ENCODE assay signal across 24 cellular contexts in the genomic region with DNA sequence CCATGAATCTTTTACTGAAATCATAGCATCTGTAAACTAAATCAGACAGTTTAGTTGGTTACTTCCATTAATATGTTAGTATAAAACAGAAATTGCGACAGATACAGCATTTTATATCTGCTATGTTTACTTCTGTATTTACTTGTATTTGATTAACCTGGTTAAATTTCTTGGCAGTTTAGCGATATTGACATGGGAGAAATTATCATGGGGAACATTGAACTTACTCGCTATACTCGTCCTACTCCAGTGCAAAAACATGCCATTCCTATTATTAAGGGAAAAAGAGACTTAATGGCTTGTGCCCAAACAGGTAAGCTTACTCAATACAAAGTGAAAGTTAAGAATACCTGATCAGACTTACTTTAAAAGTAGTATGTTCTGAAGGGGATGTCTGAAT. TPM values are rescaled to one million over a fixed set of nuclear protein-coding genes. Genes with fewer than 3 reads are reported as not detected.
DNase-seq lines count a peak whose midpoint lies in the region; ATAC-seq lines count a peak whose summit lies in the region.
"Had no signal": no experiment of that assay in that cellular context is flagged by ENCODE, and none has a peak within 500 bp of the region (broad histone marks: within the 10 kb centered on the region; RNA-seq: fewer than 3 reads in every experiment).

No MANE protein-coding gene starts in this region.

- peak; percentile 79 for ATAC-seq in left lobe of liver
- ATAC-seq in HG02678 (IDR thresholded peaks at IDR 0.05; ENCODE audit: unreplicated experiment), result no peak
- ATAC-seq: A549; CD8-positive, alpha-beta T cell had no signal

- no peak for DNase-seq in left lobe of liver (ENCODE audit: low spot score)
- DNase-seq: 8988T; ACHN; AML-193; BE2C; C1 segment of cervical spinal cord; Caco-2; Calu3; CD4-positive, alpha-beta memory T cell; CD4-positive, alpha-beta T cell; CD4-positive, CD25-positive, alpha-beta regulatory T cell; CD8-positive, alpha-beta memory T cell; CD8-positive, alpha-beta T cell; COR-L47; DMS 273 treated with DMSO at 0.1 percent for 48 hours; DMS153; DMS53; DMS79; DMS79 treated with DMSO at 0.1 percent for 48 hours; DND-41; EL had no signal

RNA-seq across cellular contexts. Expression of gene DDX3Y, which starts 8.9 kb away (rescaled TPM):
- 21.5 TPM for total RNA-seq in left lobe of liver
- total RNA-seq: A673, Caco-2, Calu3 had no signal
